Comparison of ENCODE assay signal across 9 cellular contexts in the genomic region with DNA sequence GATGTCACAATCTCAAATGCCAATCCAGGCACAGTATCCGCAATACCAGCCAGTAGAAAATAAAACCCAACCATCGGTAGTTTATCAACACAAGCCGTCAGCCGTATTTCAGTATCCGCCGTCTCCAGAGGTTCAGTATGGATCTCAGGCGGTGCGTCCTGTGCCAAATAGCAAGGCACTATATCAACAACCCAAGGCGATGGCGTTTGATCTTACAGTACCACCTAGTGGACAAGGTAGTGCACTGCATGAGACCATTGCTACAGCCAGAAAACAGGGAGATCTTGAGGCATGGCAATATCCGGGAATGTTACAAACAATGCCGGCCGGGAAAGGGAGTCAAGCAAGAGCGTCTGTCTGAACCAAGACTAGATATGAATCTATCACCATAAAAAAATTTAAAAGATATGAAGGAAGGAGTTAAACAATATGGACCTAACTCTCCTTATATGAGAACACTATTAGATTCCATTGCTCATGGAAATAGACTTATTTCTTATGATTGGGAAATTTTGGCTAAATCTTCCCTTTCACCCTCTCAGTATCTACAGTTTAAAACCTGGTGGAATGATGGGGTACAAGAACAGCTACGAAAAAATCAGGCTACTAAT. TPM values are rescaled to one million over a fixed set of nuclear protein-coding genes. Genes with fewer than 3 reads are reported as not detected.
DNase-seq lines count a peak whose midpoint lies in the region; TF ChIP-seq lines count a peak whose summit lies in the region.
"Not testable (repeated sequence)": the region's sequence is repeated elsewhere in the genome, so short reads cannot be mapped to it uniquely, and the experiment has no call there.
"Had no signal": no experiment of that assay in that cellular context is flagged by ENCODE, and none has a peak within 500 bp of the region (broad histone marks: within the 10 kb centered on the region; RNA-seq: fewer than 3 reads in every experiment).

No MANE protein-coding gene starts in this region.

- POLR2A ChIA-PET in AG04450 (lab: Yijun Ruan, JAX) = not testable (repeated sequence)

- CTCF ChIA-PET in AG04450 (lab: Charles Lee); activated naive CD4-positive, alpha-beta T cell treated with anti-CD3 and anti-CD28 coated beads, Interleukin-2, amount 10 ng/mL, durations not matched to agents 7 days and 5 days (lab: Charles Lee): not testable (repeated sequence)

- not testable (repeated sequence) for H3K4me3 ChIP-seq in AG04450 (ENCODE audit: low read depth, low read length); fibroblast of the aortic adventitia (ENCODE audit: low read depth, low read length)

- H3K9me3 ChIP-seq in AG04450 (ENCODE audit: control insufficient read depth, insufficient read depth, low read length) = not testable (repeated sequence)

- not testable (repeated sequence) for H3K27me3 ChIP-seq in AG04450 (ENCODE audit: control insufficient read depth, insufficient read depth, low read length)

- H3K9me3 Mint-ChIP-seq in activated naive CD4-positive, alpha-beta T cell treated with anti-CD3 and anti-CD28 coated beads, Interleukin-2, amount 10 ng/mL, durations not matched to agents 7 days and 5 days = not testable (repeated sequence)

- H3K36me3 Mint-ChIP-seq in activated naive CD4-positive, alpha-beta T cell treated with anti-CD3 and anti-CD28 coated beads, Interleukin-2, amount 10 ng/mL, durations not matched to agents 7 days and 5 days = not testable (repeated sequence)

- TF ChIP-seq CTCF in AG04450 (IDR thresholded peaks at IDR 0.05; ENCODE audit: low read depth, low read length) (0 out of 2 replicates have a peak, but pooled peaks have one; percentile 7), GM12872 (IDR thresholded peaks at IDR 0.05; ENCODE audit: insufficient read depth, low read depth, low read length) (peak; percentile 64), fibroblast of the aortic adventitia (IDR thresholded peaks at IDR 0.05; ENCODE audit: insufficient read depth, low read length) (peak; percentile 41)

- DNase-seq in AG04450 (ENCODE audit: low read depth, low spot score) = not testable (repeated sequence)
- DNase-seq in NCI-H146 (lab: John Stamatoyannopoulos, UW) (peak; percentile 3), T1000 (lab: John Stamatoyannopoulos, UW) (peak; percentile 52), fibroblast of the aortic adventitia (ENCODE audit: low read depth) (peak; percentile 21), midbrain (lab: John Stamatoyannopoulos, UW) (peak; percentile 48)
- DNase-seq in activated naive CD4-positive, alpha-beta T cell treated with anti-CD3 and anti-CD28 coated beads, Interleukin-2, amount 10 ng/mL, durations not matched to agents 7 days and 5 days = peak; percentile 42
- peak; percentile 36 for DNase-seq in stimulated activated CD4-positive, alpha-beta T cell treated with anti-CD3 and anti-CD28 coated beads, Interleukin-1b, Interleukin-23, amount 100 ng/mL, for 48 hours

- not testable (repeated sequence) for H3K27ac Mint-ChIP-seq in activated naive CD4-positive, alpha-beta T cell treated with anti-CD3 and anti-CD28 coated beads, Interleukin-2, amount 10 ng/mL, durations not matched to agents 7 days and 5 days

- not testable (repeated sequence) for H3K27ac ChIP-seq in AG04450 (ENCODE audit: low read depth, low read length)

- not testable (repeated sequence) for H3K27me3 Mint-ChIP-seq in activated naive CD4-positive, alpha-beta T cell treated with anti-CD3 and anti-CD28 coated beads, Interleukin-2, amount 10 ng/mL, durations not matched to agents 7 days and 5 days

- H3K4me3 Mint-ChIP-seq in activated naive CD4-positive, alpha-beta T cell treated with anti-CD3 and anti-CD28 coated beads, Interleukin-2, amount 10 ng/mL, durations not matched to agents 7 days and 5 days = not testable (repeated sequence)

- not testable (repeated sequence) for H3K4me1 Mint-ChIP-seq in activated naive CD4-positive, alpha-beta T cell treated with anti-CD3 and anti-CD28 coated beads, Interleukin-2, amount 10 ng/mL, durations not matched to agents 7 days and 5 days

RNA-seq across cellular contexts. Expression of gene FAM90A26, which starts 46.6 kb away (rescaled TPM):
- not detected in 2 replicates for polyA plus RNA-seq in AG04450 (2011; rRNA removed)
- polyA minus RNA-seq in AG04450 (2011; rRNA and poly(A)+ RNA removed) = not detected in 2 replicates
- not detected in 2 replicates for total RNA-seq in fibroblast of the aortic adventitia (ENCODE audit: low replicate concordance)
- total RNA-seq: T-helper 1 cell treated with Interleukin-12 subunit alpha and Interleukin-12 subunit beta and Interleukin-4 antibody, amounts not matched to agents 30 ng/mL and 1 ng/mL, for 36 hours had no signal

Comparison
In these comparisons a context has a peak if more than half of its experiments do, and no peak if none do; other contexts are left out.
1. CTCF ChIP-seq: peak in every context shown above with its lines; median percentile 64 in GM12872; 41 in fibroblast of the aortic adventitia; 7 in AG04450.